Comparison of ENCODE assay signal across 8 cellular contexts in the genomic region with DNA sequence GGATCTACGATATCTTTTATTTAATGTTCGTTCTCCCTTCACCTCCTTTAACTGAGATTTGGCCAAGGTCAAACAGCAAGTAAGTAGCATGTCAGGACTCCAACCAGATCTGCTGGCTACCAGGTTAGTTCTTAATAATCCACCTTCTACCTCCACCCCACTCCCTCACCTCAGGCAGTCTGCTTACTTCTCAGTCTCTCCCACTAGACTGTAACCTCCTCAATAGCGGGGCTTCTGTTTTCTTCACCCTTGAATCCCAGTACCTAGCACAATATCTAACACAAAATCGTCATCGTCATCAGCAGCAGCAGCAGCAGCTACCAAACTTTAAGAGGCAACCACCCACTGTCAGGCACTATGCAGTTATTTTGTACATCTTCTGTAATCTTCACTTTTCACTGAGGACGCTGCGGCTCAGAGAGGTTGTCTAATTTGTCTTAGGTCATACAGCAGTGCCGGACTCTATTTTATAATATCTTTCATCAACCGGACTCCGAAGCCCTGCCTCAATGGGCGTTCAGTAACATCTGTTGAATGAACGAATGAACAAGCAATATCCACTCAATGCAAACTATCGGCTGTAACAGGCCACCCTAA. TPM values are rescaled to one million over a fixed set of nuclear protein-coding genes. Genes with fewer than 3 reads are reported as not detected.
A peak's percentile ranks its signal among the peaks of the same experiment; 100 is the strongest.
DNase-seq lines count a peak whose midpoint lies in the region; ATAC-seq, FAIRE-seq and TF ChIP-seq lines count a peak whose summit lies in the region.

No MANE protein-coding gene starts in this region.

- ATAC-seq in A549 (peak in 1 of 2 experiments; percentile 6; a peak in 2 of 6 replicates), HG02759 (IDR thresholded peaks at IDR 0.05; ENCODE audit: unreplicated experiment) (no peak)

- no peaks in the 10 kb centered on the region for H3K36me3 ChIP-seq in HUES64 (ENCODE audit: insufficient read depth, low read length)

- H3K36me3 Mint-ChIP-seq in brain (no peaks in the 10 kb centered on the region), mesothelial cell of epicardium (peaks cover 4% of the 10 kb centered on the region)

- TF ChIP-seq RAD21 in A549 (conservative IDR thresholded peaks at IDR 0.05 in 1 of 2, IDR thresholded peaks at IDR 0.05 in 1 of 2) = no peak

- no peak for FAIRE-seq in A549 (lab: Jason Lieb, UNC)

- peaks cover 30% of the 10 kb centered on the region for H3K4me1 ChIP-seq in A549
- peaks cover 18% of the 10 kb centered on the region for H3K4me1 ChIP-seq in HUES64 (ENCODE audit: insufficient read depth, low read length)

- CTCF ChIA-PET in A549 (lab: Yijun Ruan, JAX) = interaction anchor here (1.3 to 3.1 kb wide), 6 partner anchors 17 to 317 kb away, joined by 3 to 19 read pairs (median 4); a partner anchor contains a TSS

- H3K27me3 Mint-ChIP-seq in brain (no peaks in the 10 kb centered on the region), mesothelial cell of epicardium (ENCODE audit: low read depth) (no peaks in the 10 kb centered on the region)

- H3K9ac ChIP-seq in HUES64 (ENCODE audit: low read depth, low read length) = peak overlapping the region; percentile 46

- TF ChIP-seq CTCF in A549 (IDR thresholded peaks at IDR 0.05) (no peak), brain (conservative IDR thresholded peaks at IDR 0.05) (no peak), mesothelial cell of epicardium (IDR thresholded peaks at IDR 0.05; ENCODE audit: unreplicated experiment) (no peak)

- H3K27ac Mint-ChIP-seq in brain = peak overlapping the region; percentile 30 to 88 (median 80)
- peak overlapping the region; percentile 85 for H3K27ac Mint-ChIP-seq in mesothelial cell of epicardium

- no peak for TF ChIP-seq POLR2A in A549 (IDR thresholded peaks at IDR 0.05; ENCODE audit: low read length)

- H3K9me3 ChIP-seq in A549 = no peaks in the 10 kb centered on the region
- H3K9me3 ChIP-seq in HUES64 (ENCODE audit: insufficient read depth, low read depth, low read length) = no peaks in the 10 kb centered on the region

- WGBS in A549 (ENCODE audit: missing lambda C conversion rate) = 4% methylated on average over 13 of the region's 13 CpGs
- 14% methylated on average over 13 of the region's 13 CpGs for WGBS in HUES64

- H3K4me1 Mint-ChIP-seq in brain = peaks cover 40% of the 10 kb centered on the region
- peaks cover 46% of the 10 kb centered on the region for H3K4me1 Mint-ChIP-seq in mesothelial cell of epicardium

- no peak for DNase-seq in A549 (ENCODE audit: low read depth in 1 of 2, low spot score in 1 of 2)
- DNase-seq in mesothelial cell of epicardium (ENCODE audit: low spot score in 2 of 2, unreplicated experiment in 2 of 2) = no peak
- no peak for DNase-seq in NCI-H82 treated with DMSO at 0.1 percent for 48 hours (lab: John Stamatoyannopoulos, UW; ENCODE audit: unreplicated experiment)
- no peak for DNase-seq in mesenteric fat pad (ENCODE audit: low spot score)
- DNase-seq in hypothalamus (lab: John Stamatoyannopoulos, UW) = no peak

- peaks cover 0 to 4% (median 0%) of the 10 kb centered on the region in 5 experiments for H3K9me3 Mint-ChIP-seq in brain
- peaks cover 9% of the 10 kb centered on the region for H3K9me3 Mint-ChIP-seq in mesothelial cell of epicardium

- H3K4me3 Mint-ChIP-seq in brain (peak overlapping the region; percentile 83 to 90 (median 89)), mesothelial cell of epicardium (peak overlapping the region; percentile 74)

- peak overlapping the region; percentile 94 for H3K4me2 ChIP-seq in A549

- POLR2A ChIA-PET in A549 (lab: Yijun Ruan, JAX) = interaction anchor here (0.6 to 2.3 kb wide), 3 partner anchors 248 to 394 kb away, joined by 3 to 9 read pairs (median 6); a partner anchor contains a TSS

- H3K27ac ChIP-seq in A549 (peak overlapping the region; percentile 66 to 98), HUES64 (ENCODE audit: low read depth, low read length) (peak overlapping the region; percentile 74; the same call in 1 of the 2 replicates)

- TF ChIP-seq EP300 in A549 (IDR thresholded peaks at IDR 0.05) = no peak

- H3K4me3 ChIP-seq in A549 (peak overlapping the region; percentile 98), HUES64 (ENCODE audit: low read length) (peak overlapping the region; percentile 79)

- peaks cover 17% of the 10 kb centered on the region for H3K27me3 ChIP-seq in HUES64 (ENCODE audit: insufficient read depth, low read length)

TF ChIP-seq in A549, 52 proteins besides CTCF, POLR2A, EP300 and RAD21:
- TF ChIP-seq, protein P1, sequence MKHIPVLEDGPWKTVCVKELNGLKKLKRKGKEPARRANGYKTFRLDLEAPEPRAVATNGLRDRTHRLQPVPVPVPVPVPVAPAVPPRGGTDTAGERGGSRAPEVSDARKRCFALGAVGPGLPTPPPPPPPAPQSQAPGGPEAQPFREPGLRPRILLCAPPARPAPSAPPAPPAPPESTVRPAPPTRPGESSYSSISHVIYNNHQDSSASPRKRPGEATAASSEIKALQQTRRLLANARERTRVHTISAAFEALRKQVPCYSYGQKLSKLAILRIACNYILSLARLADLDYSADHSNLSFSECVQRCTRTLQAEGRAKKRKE (CRISPR knock-in tag; IDR thresholded peaks at IDR 0.05; ENCODE audit: low read depth) = no peak
- TF ChIP-seq PHF8 (IDR thresholded peaks at IDR 0.05; ENCODE audit: borderline replicate concordance, low read depth) = peak; percentile 35; the same call in 1 of the 2 replicates
TF ChIP-seq in A549: peak in this region for 1.

RNA-seq across cellular contexts. Expression of a gene that starts 0.9 kb away (rescaled TPM):
- polyA plus RNA-seq in A549 (2011; rRNA removed) (7.9 and 8.2 TPM in 2 replicates), A549 (2017; fragmentation: RNase III; extraction: RNeasy Plus Mini Kit Qiagen cat#74134 plus additional on column Dnase treatment) (3.8 to 4.5 TPM (median 4.1 TPM) in 3 replicates), brain (ENCODE audit: insufficient read depth, low read depth, low replicate concordance) (6.9 TPM)
- polyA plus RNA-seq in A549 (2012; cell fraction: cytosol; rRNA removed) = 2.7 and 3.0 TPM in 2 replicates
- 1.9 and 2.4 TPM in 2 replicates for polyA plus RNA-seq in A549 (2012; cell fraction: nucleus; rRNA removed)
- polyA minus RNA-seq in A549 (2011; rRNA and poly(A)+ RNA removed) = 13.5 and 14.4 TPM in 2 replicates
- 4.7 TPM for polyA plus RNA-seq in HUES64 (2013, experiment 1 of 2)
- polyA plus RNA-seq in HUES64 (2013, experiment 2 of 2) = 7.0 TPM
- total RNA-seq in mesothelial cell of epicardium (26.5 to 28.7 TPM (median 27.6 TPM) in 3 replicates), mesenteric fat pad (7.2 TPM)
